In genomic region chr10:12710157-12710556, GRCh38 we compare ENCODE assay signal across 17 cellular contexts.
DNase-seq lines count a peak whose midpoint lies in the region; ATAC-seq and TF ChIP-seq lines count a peak whose summit lies in the region.
"Had no signal": no experiment of that assay in that cellular context is flagged by ENCODE, and none has a peak within 500 bp of the region (broad histone marks: within the 10 kb centered on the region; RNA-seq: fewer than 3 reads in every experiment).

No MANE protein-coding gene starts in this region.

- H3K27me3 Mint-ChIP-seq in activated CD8-positive, alpha-beta T cell treated with anti-CD3 and anti-CD28 coated beads for 36 hours, result no peaks in the 10 kb centered on the region
- no peaks in the 10 kb centered on the region for H3K27me3 Mint-ChIP-seq in activated CD8-positive, alpha-beta T cell treated with anti-CD3 and anti-CD28 coated beads, Interleukin-2, amount 10 ng/mL, durations not matched to agents 7 days and 5 days (ENCODE audit: low read depth)
- no peaks in the 10 kb centered on the region for H3K27me3 Mint-ChIP-seq in activated CD4-positive, alpha-beta memory T cell treated with anti-CD3 and anti-CD28 coated beads for 36 hours

- no peaks in the 10 kb centered on the region for H3K36me3 Mint-ChIP-seq in activated CD8-positive, alpha-beta T cell treated with anti-CD3 and anti-CD28 coated beads for 36 hours (ENCODE audit: low read depth)
- no peaks in the 10 kb centered on the region for H3K36me3 Mint-ChIP-seq in activated CD8-positive, alpha-beta T cell treated with anti-CD3 and anti-CD28 coated beads, Interleukin-2, amount 10 ng/mL, durations not matched to agents 7 days and 5 days (ENCODE audit: low read depth)
- no peaks in the 10 kb centered on the region for H3K36me3 Mint-ChIP-seq in activated CD4-positive, alpha-beta memory T cell treated with anti-CD3 and anti-CD28 coated beads for 36 hours
- H3K36me3 Mint-ChIP-seq: CD8-positive, alpha-beta memory T cell; immature natural killer cell had no signal

- POLR2A ChIA-PET in activated CD8-positive, alpha-beta T cell treated with anti-CD3 and anti-CD28 coated beads for 36 hours (lab: Charles Lee), result interaction anchor here (0.7 to 1.2 kb wide), 4 partner anchors 10 to 108 kb away, joined by 3 to 4 read pairs (median 4); no protein-coding TSS in a partner anchor
- POLR2A ChIA-PET in activated CD8-positive, alpha-beta T cell treated with anti-CD3 and anti-CD28 coated beads, Interleukin-2, amount 10 ng/mL, durations not matched to agents 7 days and 5 days (lab: Charles Lee), result interaction anchor here (0.6 kb wide), 1 partner anchor 517 kb away, joined by 6 read pairs; no protein-coding TSS in a partner anchor
- POLR2A ChIA-PET in activated CD4-positive, alpha-beta memory T cell treated with anti-CD3 and anti-CD28 coated beads for 36 hours (lab: Charles Lee), result interaction anchor here (1.0 to 3.2 kb wide), 4 partner anchors 10 to 588 kb away, joined by 4 to 14 read pairs (median 8); no protein-coding TSS in a partner anchor

- no peaks in the 10 kb centered on the region for H3K36me3 ChIP-seq in subcutaneous abdominal adipose tissue (ENCODE audit: control insufficient read depth in 5 of 5, insufficient read depth in 5 of 5, low read length in 5 of 5)
- H3K36me3 ChIP-seq: upper lobe of right lung had no signal

- DNase-seq in activated CD8-positive, alpha-beta T cell treated with anti-CD3 and anti-CD28 coated beads for 36 hours, result no peak
- no peak for DNase-seq in activated CD8-positive, alpha-beta T cell treated with anti-CD3 and anti-CD28 coated beads, Interleukin-2, amount 10 ng/mL, durations not matched to agents 7 days and 5 days
- DNase-seq in activated CD4-positive, alpha-beta memory T cell treated with anti-CD3 and anti-CD28 coated beads for 36 hours, result no peak
- no peak for DNase-seq in epithelial cell of prostate (ENCODE audit: low read depth, low spot score)
- no peak for DNase-seq in SIG-M5 treated with dmso at 0.1 percent for 504 hours (lab: John Stamatoyannopoulos, UW; ENCODE audit: unreplicated experiment)
- DNase-seq in NCI-H187 (lab: John Stamatoyannopoulos, UW), result no peak
- DNase-seq: activated CD4-positive, CD25-positive, alpha-beta regulatory T cell; activated T-cell treated with anti-CD3 and anti-CD28 coated beads, Interleukin-2, amount 50 U/mL, for 1 hour; CD8-positive, alpha-beta memory T cell; immature natural killer cell; NCI-H1694 treated with DMSO at 0.1 percent for 48 hours; NCI-H446 treated with DMSO at 0.1 percent for 48 hours; right cardiac atrium; upper lobe of right lung had no signal

- ATAC-seq in activated CD8-positive, alpha-beta T cell treated with anti-CD3 and anti-CD28 coated beads for 36 hours, result no peak
- no peak for ATAC-seq in activated CD8-positive, alpha-beta T cell treated with anti-CD3 and anti-CD28 coated beads, Interleukin-2, amount 10 ng/mL, durations not matched to agents 7 days and 5 days
- ATAC-seq in HG02610 (IDR thresholded peaks at IDR 0.05; ENCODE audit: unreplicated experiment), result no peak
- ATAC-seq: right cardiac atrium had no signal

- TF ChIP-seq CTCF in activated CD8-positive, alpha-beta T cell treated with anti-CD3 and anti-CD28 coated beads for 36 hours (IDR thresholded peaks at IDR 0.05), result no peak

- no peak overlapping the region for H3K4me3 ChIP-seq in subcutaneous abdominal adipose tissue (ENCODE audit: low read depth in 1 of 5, low read length in 5 of 5)
- H3K4me3 ChIP-seq: GM12878, upper lobe of right lung had no signal

- peak overlapping the region; percentile 84 for H3K27ac Mint-ChIP-seq in activated CD8-positive, alpha-beta T cell treated with anti-CD3 and anti-CD28 coated beads for 36 hours
- H3K27ac Mint-ChIP-seq in activated CD8-positive, alpha-beta T cell treated with anti-CD3 and anti-CD28 coated beads, Interleukin-2, amount 10 ng/mL, durations not matched to agents 7 days and 5 days, result no peak overlapping the region
- H3K27ac Mint-ChIP-seq in activated CD4-positive, alpha-beta memory T cell treated with anti-CD3 and anti-CD28 coated beads for 36 hours, result peak overlapping the region; percentile 77
- H3K27ac Mint-ChIP-seq: CD8-positive, alpha-beta memory T cell; immature natural killer cell had no signal

- H3K27ac ChIP-seq in epithelial cell of prostate, result peak overlapping the region; percentile 87
- H3K27ac ChIP-seq in subcutaneous abdominal adipose tissue (ENCODE audit: low read depth, low read length), result peak overlapping the region; percentile 83
- H3K27ac ChIP-seq: upper lobe of right lung had no signal

- no peaks in the 10 kb centered on the region for H3K9me3 Mint-ChIP-seq in activated CD8-positive, alpha-beta T cell treated with anti-CD3 and anti-CD28 coated beads for 36 hours
- H3K9me3 Mint-ChIP-seq in activated CD8-positive, alpha-beta T cell treated with anti-CD3 and anti-CD28 coated beads, Interleukin-2, amount 10 ng/mL, durations not matched to agents 7 days and 5 days (ENCODE audit: insufficient read depth), result no peaks in the 10 kb centered on the region
- H3K9me3 Mint-ChIP-seq in activated CD4-positive, alpha-beta memory T cell treated with anti-CD3 and anti-CD28 coated beads for 36 hours, result no peaks in the 10 kb centered on the region
- H3K9me3 Mint-ChIP-seq: CD8-positive, alpha-beta memory T cell; immature natural killer cell had no signal

- no peak overlapping the region for H3K9ac ChIP-seq in subcutaneous abdominal adipose tissue (ENCODE audit: low read length in 5 of 5)

- H3K4me3 Mint-ChIP-seq in activated CD8-positive, alpha-beta T cell treated with anti-CD3 and anti-CD28 coated beads for 36 hours, result no peak overlapping the region
- no peak overlapping the region for H3K4me3 Mint-ChIP-seq in activated CD8-positive, alpha-beta T cell treated with anti-CD3 and anti-CD28 coated beads, Interleukin-2, amount 10 ng/mL, durations not matched to agents 7 days and 5 days
- no peak overlapping the region for H3K4me3 Mint-ChIP-seq in activated CD4-positive, alpha-beta memory T cell treated with anti-CD3 and anti-CD28 coated beads for 36 hours
- H3K4me3 Mint-ChIP-seq: CD8-positive, alpha-beta memory T cell; immature natural killer cell had no signal

- CTCF ChIA-PET in activated CD8-positive, alpha-beta T cell treated with anti-CD3 and anti-CD28 coated beads for 36 hours (lab: Charles Lee), result interaction anchor here (0.6 to 5.6 kb wide), 25 partner anchors 8 to 514 kb away, joined by 3 to 29 read pairs (median 5); partner anchors contain the start of genes CDC123, NUDT5 and OPTN
- CTCF ChIA-PET in activated CD8-positive, alpha-beta T cell treated with anti-CD3 and anti-CD28 coated beads, Interleukin-2, amount 10 ng/mL, durations not matched to agents 7 days and 5 days (lab: Charles Lee), result interaction anchor here (0.6 to 4.5 kb wide), 25 partner anchors 8 to 496 kb away, joined by 3 to 51 read pairs (median 4); partner anchors contain the start of gene OPTN
- CTCF ChIA-PET in activated CD4-positive, alpha-beta memory T cell treated with anti-CD3 and anti-CD28 coated beads for 36 hours (lab: Charles Lee), result interaction anchor here (0.6 to 11.1 kb wide), 27 partner anchors 10 to 918 kb away, joined by 3 to 85 read pairs (median 6); no protein-coding TSS in a partner anchor

- intact Hi-C loops in activated CD8-positive, alpha-beta T cell treated with anti-CD3 and anti-CD28 coated beads for 36 hours (cut with micrococcal nuclease), result loop anchor here (5.0 to 10.0 kb wide), 2 partner anchors 365 to 448 kb away; no protein-coding TSS in a partner anchor
- intact Hi-C loops in activated CD4-positive, alpha-beta memory T cell treated with anti-CD3 and anti-CD28 coated beads for 36 hours (cut with micrococcal nuclease), result loop anchor here (2.0 to 5.0 kb wide), 2 partner anchors 513 to 587 kb away; partner anchors contain the start of genes CDC123 and NUDT5

- H3K4me1 Mint-ChIP-seq in activated CD8-positive, alpha-beta T cell treated with anti-CD3 and anti-CD28 coated beads for 36 hours (ENCODE audit: low read depth), result peaks cover 59% of the 10 kb centered on the region
- H3K4me1 Mint-ChIP-seq in activated CD8-positive, alpha-beta T cell treated with anti-CD3 and anti-CD28 coated beads, Interleukin-2, amount 10 ng/mL, durations not matched to agents 7 days and 5 days (ENCODE audit: low read depth), result peaks cover 32% of the 10 kb centered on the region
- peaks cover 75% of the 10 kb centered on the region for H3K4me1 Mint-ChIP-seq in activated CD4-positive, alpha-beta memory T cell treated with anti-CD3 and anti-CD28 coated beads for 36 hours (ENCODE audit: low read depth)

- H3K27me3 ChIP-seq in subcutaneous abdominal adipose tissue (ENCODE audit: control insufficient read depth in 5 of 5, insufficient read depth in 4 of 5, low read length in 5 of 5), result no peaks in the 10 kb centered on the region
- H3K27me3 ChIP-seq: upper lobe of right lung had no signal

- H3K4me1 ChIP-seq in subcutaneous abdominal adipose tissue (ENCODE audit: control insufficient read depth in 5 of 5, insufficient read depth in 5 of 5, low read length in 5 of 5), result peaks cover 10 to 45% (median 38%) of the 10 kb centered on the region in 5 donors

- no peaks in the 10 kb centered on the region for H3K9me3 ChIP-seq in subcutaneous abdominal adipose tissue (ENCODE audit: control insufficient read depth in 5 of 5, low read length in 5 of 5)
- H3K9me3 ChIP-seq: upper lobe of right lung had no signal
